In the genomic region with DNA sequence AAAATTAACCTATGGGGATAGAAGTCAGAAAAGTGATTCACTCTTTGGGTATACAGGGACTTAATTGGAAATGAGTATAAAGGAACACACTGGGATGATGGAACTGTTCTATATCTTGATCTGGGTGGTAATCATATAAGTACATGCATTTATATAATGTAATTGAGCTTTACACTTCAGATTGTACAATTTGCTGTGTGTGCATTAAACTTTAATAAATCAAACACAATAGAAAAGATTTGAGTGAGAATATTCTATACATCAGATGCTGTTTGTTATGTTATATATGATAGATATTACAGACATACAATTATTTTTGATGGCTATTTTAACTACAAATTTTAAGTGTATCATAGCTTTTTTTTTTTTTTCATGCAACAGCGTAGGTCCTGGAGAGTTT, we compare ENCODE assay signal across 33 cellular contexts.
"Had no signal": no experiment of that assay in that cellular context is flagged by ENCODE, and none has a peak within 500 bp of the region (broad histone marks: within the 10 kb centered on the region; RNA-seq: fewer than 3 reads in every experiment).

No MANE protein-coding gene starts in this region.

- H3K27ac ChIP-seq: adrenal gland, ascending aorta, body of pancreas, brain microvascular endothelial cell, breast epithelium, cardiac muscle cell had no signal

- FAIRE-seq: astrocyte, bronchial epithelial cell had no signal

- DNase-seq: activated effector memory CD4-positive, alpha-beta T cell treated with anti-CD3 and anti-CD28 coated beads, Interleukin-2, amount 50 U/mL, for 16 hours; activated effector memory CD4-positive, alpha-beta T cell treated with Interleukin-2 at 50 U/mL for 16 hours; activated gamma-delta T cell; activated gamma-delta T cell treated with Interleukin-2 at 50 U/mL for 16 hours; activated naive CD4-positive, alpha-beta T cell; activated naive CD4-positive, alpha-beta T cell treated with anti-CD3 and anti-CD28 coated beads for 36 hours; activated naive CD4-positive, alpha-beta T cell treated with anti-CD3 and anti-CD28 coated beads, Interleukin-2, amount 10 ng/mL, durations not matched to agents 7 days and 5 days; activated naive CD4-positive, alpha-beta T cell treated with anti-CD3 and anti-CD28 coated beads, Interleukin-2, amount 50 U/mL, for 16 hours; activated naive CD4-positive, alpha-beta T cell treated with Interleukin-2 at 50 U/mL for 16 hours; activated naive CD8-positive, alpha-beta T cell treated with anti-CD3 and anti-CD28 coated beads for 36 hours; activated naive CD8-positive, alpha-beta T cell treated with anti-CD3 and anti-CD28 coated beads, Interleukin-2, amount 10 ng/mL, durations not matched to agents 7 days and 5 days; activated naive CD8-positive, alpha-beta T cell treated with anti-CD3 and anti-CD28 coated beads, Interleukin-2, amount 50 U/mL, for 24 hours; activated T-cell treated with anti-CD3 and anti-CD28 coated beads, Interleukin-2, amount 50 U/mL, for 24 hours; activated T-cell treated with anti-CD3 and anti-CD28 coated beads, Interleukin-2, amount 50 U/mL, for 4 hours; activated T-cell treated with anti-CD3 and anti-CD28 coated beads, Interleukin-2, amount 50 U/mL, for 48 hours; activated T-cell treated with anti-CD3 and anti-CD28 coated beads, Interleukin-2, amount 50 U/mL, for 72 hours; adrenal gland; amniotic stem cell; amygdala; anterior cingulate cortex; aorta; body of pancreas; brain microvascular endothelial cell; caudate nucleus; central memory CD4-positive, alpha-beta T cell; cerebellar nuclear complex had no signal

- H3K4me1 ChIP-seq: adrenal gland, body of pancreas, breast epithelium had no signal

- H3K4me3 ChIP-seq: adrenal gland, ascending aorta, body of pancreas, breast epithelium, cardiac muscle cell had no signal

- ATAC-seq: activated naive CD4-positive, alpha-beta T cell treated with anti-CD3 and anti-CD28 coated beads, Interleukin-2, amount 50 U/mL, for 72 hours; activated naive CD8-positive, alpha-beta T cell treated with anti-CD3 and anti-CD28 coated beads, Interleukin-2, amount 50 U/mL, for 24 hours; activated T-cell treated with anti-CD3 and anti-CD28 coated beads, Interleukin-2, amount 50 U/mL, for 4 hours; activated T-cell treated with anti-CD3 and anti-CD28 coated beads, Interleukin-2, amount 50 U/mL, for 72 hours; activated T-helper 17 cell treated with anti-CD3 and anti-CD28 coated beads, Interleukin-2, amount 50 U/mL, for 72 hours; body of pancreas had no signal

- H3K9me3 ChIP-seq: adrenal gland, ascending aorta, body of pancreas, breast epithelium had no signal

- H3K27me3 ChIP-seq: adrenal gland, ascending aorta, body of pancreas, brain microvascular endothelial cell, breast epithelium, cardiac muscle cell had no signal

- H3K36me3 ChIP-seq: adrenal gland, ascending aorta, brain microvascular endothelial cell, breast epithelium, cardiac muscle cell had no signal
